ENCODE assay signal across 2 cellular contexts in genomic region chr9:95090871-95091573, GRCh38.
TF ChIP-seq lines count a peak whose summit lies in the region.

No MANE protein-coding gene starts in this region.

TF ChIP-seq in IMR-90, 13 proteins besides CTCF, POLR2A, EP300 and RAD21 (continued from another document):
- no peak for TF ChIP-seq ELK1 (IDR thresholded peaks at IDR 0.05; ENCODE audit: borderline replicate concordance, low read depth, low read length)
- TF ChIP-seq FOS (IDR thresholded peaks at IDR 0.05; ENCODE audit: low read depth, low read length): no peak
- TF ChIP-seq MAZ (IDR thresholded peaks at IDR 0.05; ENCODE audit: borderline replicate concordance, low read depth, low read length): no peak
- no peak for TF ChIP-seq CEBPB (IDR thresholded peaks at IDR 0.05; ENCODE audit: low read depth, low read length)
- no peak for TF ChIP-seq NFE2L2 (IDR thresholded peaks at IDR 0.05; ENCODE audit: low read depth, low read length)
- no peak for TF ChIP-seq RCOR1 (IDR thresholded peaks at IDR 0.05; ENCODE audit: insufficient replicate concordance, low read length)
- TF ChIP-seq RFX5 (IDR thresholded peaks at IDR 0.05; ENCODE audit: low read depth, low read length): no peak
- no peak for TF ChIP-seq MXI1 (IDR thresholded peaks at IDR 0.05; ENCODE audit: borderline replicate concordance, low read depth, low read length)
- no peak for TF ChIP-seq SMC3 (IDR thresholded peaks at IDR 0.05; ENCODE audit: low read depth, low read length)

TF ChIP-seq in HEK293T, 16 proteins besides CTCF, POLR2A, EP300 and RAD21 (continued from another document):
- TF ChIP-seq SP1 (IDR thresholded peaks at IDR 0.05) (no peak), NFRKB (IDR thresholded peaks at IDR 0.05) (no peak), BHLHE40 (IDR thresholded peaks at IDR 0.05; ENCODE audit: borderline replicate concordance) (no peak), FOXK2 (IDR thresholded peaks at IDR 0.05) (no peak), SUZ12 (IDR thresholded peaks at IDR 0.05) (no peak), PKNOX1 (IDR thresholded peaks at IDR 0.05) (no peak), ELF4 (IDR thresholded peaks at IDR 0.05) (no peak), LEF1 (IDR thresholded peaks at IDR 0.05; ENCODE audit: borderline replicate concordance) (no peak), ZNF384 (IDR thresholded peaks at IDR 0.05) (no peak), CTBP1 (IDR thresholded peaks at IDR 0.05; ENCODE audit: borderline replicate concordance) (no peak), FOXM1 (IDR thresholded peaks at IDR 0.05; ENCODE audit: borderline replicate concordance) (no peak)
